Comparison of ENCODE assay signal across 8 cellular contexts in genomic region chr18:55589625-55590291, GRCh38. TPM values are rescaled to one million over a fixed set of nuclear protein-coding genes. Genes with fewer than 3 reads are reported as not detected.
DNase-seq lines count a peak whose midpoint lies in the region; ATAC-seq and TF ChIP-seq lines count a peak whose summit lies in the region.

No MANE protein-coding gene starts in this region.

- H3K27ac Mint-ChIP-seq in natural killer cell: peak overlapping the region; percentile 80 to 84
- H3K27ac Mint-ChIP-seq in stimulated activated naive B cell treated with anti-CD40 and anti-IgM and Interleukin-4, amounts not matched to agents 10 μg/mL and 1 μg/mL and 100 μg/mL, for 72 hours: peak overlapping the region; percentile 93

- ATAC-seq in GM21619 (IDR thresholded peaks at IDR 0.05; ENCODE audit: unreplicated experiment) (peak; percentile 82), natural killer cell (peak; percentile 91 to 95 (median 95))
- peak; percentile 86 to 87 for ATAC-seq in stimulated activated naive B cell treated with anti-CD40 and anti-IgM and Interleukin-4, amounts not matched to agents 10 μg/mL and 1 μg/mL and 100 μg/mL, for 72 hours (replicated peaks)

- H3K4me3 Mint-ChIP-seq in natural killer cell: peak overlapping the region; percentile 92
- peak overlapping the region; percentile 82 to 90 for H3K4me3 Mint-ChIP-seq in stimulated activated naive B cell treated with anti-CD40 and anti-IgM and Interleukin-4, amounts not matched to agents 10 μg/mL and 1 μg/mL and 100 μg/mL, for 72 hours

- H3K27me3 ChIP-seq in Peyer's patch: no peaks in the 10 kb centered on the region

- H3K4me1 ChIP-seq in Peyer's patch: no peaks in the 10 kb centered on the region

- H3K9me3 Mint-ChIP-seq in natural killer cell: no peaks in the 10 kb centered on the region
- H3K9me3 Mint-ChIP-seq in stimulated activated naive B cell treated with anti-CD40 and anti-IgM and Interleukin-4, amounts not matched to agents 10 μg/mL and 1 μg/mL and 100 μg/mL, for 72 hours: no peaks in the 10 kb centered on the region

- no peaks in the 10 kb centered on the region for H3K9me3 ChIP-seq in Peyer's patch

- intact Hi-C loops in natural killer cell (cut with micrococcal nuclease): loop anchor here (2.0 kb wide), 1 partner anchor 133 kb away; no protein-coding TSS in a partner anchor

- H3K27me3 Mint-ChIP-seq in natural killer cell (ENCODE audit: low read depth in 2 of 2): peaks cover 0 to 9% of the 10 kb centered on the region in 2 donors
- no peaks in the 10 kb centered on the region for H3K27me3 Mint-ChIP-seq in stimulated activated naive B cell treated with anti-CD40 and anti-IgM and Interleukin-4, amounts not matched to agents 10 μg/mL and 1 μg/mL and 100 μg/mL, for 72 hours

- peak in 1 of 2 donors; percentile 18 for TF ChIP-seq POLR2A in Peyer's patch (IDR thresholded peaks at IDR 0.05)

- TF ChIP-seq CTCF in Peyer's patch (IDR thresholded peaks at IDR 0.05) (no peak), fibroblast of the aortic adventitia (IDR thresholded peaks at IDR 0.05; ENCODE audit: insufficient read depth, low read length) (no peak), natural killer cell (IDR thresholded peaks at IDR 0.05) (no peak)

- no peaks in the 10 kb centered on the region for H3K36me3 Mint-ChIP-seq in natural killer cell
- peaks cover 4% of the 10 kb centered on the region in 2 donors for H3K36me3 Mint-ChIP-seq in stimulated activated naive B cell treated with anti-CD40 and anti-IgM and Interleukin-4, amounts not matched to agents 10 μg/mL and 1 μg/mL and 100 μg/mL, for 72 hours

- H3K4me3 ChIP-seq in Peyer's patch: peak overlapping the region; percentile 54 to 64 (median 58)
- H3K4me3 ChIP-seq in fibroblast of the aortic adventitia (ENCODE audit: low read depth, low read length): peak overlapping the region; percentile 74

- peak; percentile 92 for DNase-seq in DMS 273 treated with DMSO at 0.1 percent for 48 hours (lab: John Stamatoyannopoulos, UW)
- peak; percentile 88 for DNase-seq in KG1 (lab: John Stamatoyannopoulos, UW)
- DNase-seq in Peyer's patch: peak; percentile 87 to 95 (median 93)
- peak; percentile 78 for DNase-seq in activated effector memory CD4-positive, alpha-beta T cell treated with anti-CD3 and anti-CD28 coated beads, Interleukin-2, amount 50 U/mL, for 16 hours
- peak; percentile 96 for DNase-seq in fibroblast of the aortic adventitia (ENCODE audit: low read depth)
- peak; percentile 85 for DNase-seq in natural killer cell
- DNase-seq in stimulated activated naive B cell treated with anti-CD40 and anti-IgM and Interleukin-4, amounts not matched to agents 10 μg/mL and 1 μg/mL and 100 μg/mL, for 72 hours: peak; percentile 89

- peak overlapping the region; percentile 53 to 89 (median 78) for H3K27ac ChIP-seq in Peyer's patch

- no peaks in the 10 kb centered on the region for H3K36me3 ChIP-seq in Peyer's patch

- H3K4me1 Mint-ChIP-seq in natural killer cell: peaks cover 26 to 37% of the 10 kb centered on the region in 2 donors
- peaks cover 9 to 33% of the 10 kb centered on the region in 2 donors for H3K4me1 Mint-ChIP-seq in stimulated activated naive B cell treated with anti-CD40 and anti-IgM and Interleukin-4, amounts not matched to agents 10 μg/mL and 1 μg/mL and 100 μg/mL, for 72 hours

RNA-seq across cellular contexts. Expression of gene TCF4, which starts 1.8 kb away (rescaled TPM):
- total RNA-seq in Peyer's patch (100 to 1,000 TPM in 1 of 4 donors, 10 to 100 TPM in 3; 11.9 to 190 (median 33.8) TPM), fibroblast of the aortic adventitia (ENCODE audit: low replicate concordance) (105 TPM in 2 replicates), natural killer cell (10 to 100 TPM in 1 of 3 donors, 1 to 10 TPM in 2; 8.3 to 16.5 (median 9.0) TPM)

Comparison
In these comparisons a context has a peak if more than half of its experiments do, and no peak if none do; other contexts are left out.
1. Peak in every context shown above with its lines: DNase-seq, ATAC-seq, H3K4me3 ChIP-seq and H3K27ac ChIP-seq.